Comparison of ENCODE assay signal across 15 cellular contexts in genomic region chr3:141083226-141083625, GRCh38. TPM values are rescaled to one million over a fixed set of nuclear protein-coding genes. Genes with fewer than 3 reads are reported as not detected.
"Had no signal": no experiment of that assay in that cellular context is flagged by ENCODE, and none has a peak within 500 bp of the region (broad histone marks: within the 10 kb centered on the region; RNA-seq: fewer than 3 reads in every experiment).

No MANE protein-coding gene starts in this region.

- H3K4me1 ChIP-seq: transverse colon had no signal

- DNase-seq: activated CD4-positive, alpha-beta T cell treated with anti-CD3 and anti-CD28 coated beads for 1 hour; activated CD8-positive, alpha-beta memory T cell treated with anti-CD3 and anti-CD28 coated beads, Interleukin-2, amount 50 U/mL, for 4 hours; activated CD8-positive, alpha-beta T cell treated with anti-CD3 and anti-CD28 coated beads for 36 hours; activated naive CD8-positive, alpha-beta T cell treated with anti-CD3 and anti-CD28 coated beads, Interleukin-2, amount 50 U/mL, for 24 hours; activated T-cell treated with anti-CD3 and anti-CD28 coated beads, Interleukin-2, amount 50 U/mL, for 72 hours; effector CD4-positive, alpha-beta T cell; foreskin melanocyte; heart left ventricle; left ventricle myocardium superior; stimulated activated CD4-positive, alpha-beta T cell treated with anti-CD3 and anti-CD28 coated beads, Interleukin-4, amount 100 ng/mL, for 4 hours; SW 1271; transverse colon had no signal

- ATAC-seq: activated CD8-positive, alpha-beta T cell treated with anti-CD3 and anti-CD28 coated beads for 36 hours; activated naive CD8-positive, alpha-beta T cell treated with anti-CD3 and anti-CD28 coated beads, Interleukin-2, amount 50 U/mL, for 24 hours; activated T-cell treated with anti-CD3 and anti-CD28 coated beads, Interleukin-2, amount 50 U/mL, for 72 hours had no signal

- H3K4me3 Mint-ChIP-seq: activated CD8-positive, alpha-beta T cell treated with anti-CD3 and anti-CD28 coated beads for 36 hours; activated naive CD8-positive, alpha-beta T cell treated with anti-CD3 and anti-CD28 coated beads, Interleukin-2, amount 50 U/mL, for 24 hours; activated T-cell treated with anti-CD3 and anti-CD28 coated beads, Interleukin-2, amount 50 U/mL, for 72 hours; T-helper 2 cell treated with Interferon-gamma antibody and Interleukin-4, amounts not matched to agents 5 μg/mL and 100 μg/mL, for 36 hours had no signal

- H3K27ac ChIP-seq: transverse colon had no signal

- H3K27me3 ChIP-seq: ascending aorta, heart left ventricle, transverse colon had no signal

- H3K27ac Mint-ChIP-seq: activated CD8-positive, alpha-beta T cell treated with anti-CD3 and anti-CD28 coated beads for 36 hours; activated naive CD8-positive, alpha-beta T cell treated with anti-CD3 and anti-CD28 coated beads, Interleukin-2, amount 50 U/mL, for 24 hours; activated T-cell treated with anti-CD3 and anti-CD28 coated beads, Interleukin-2, amount 50 U/mL, for 72 hours; T-helper 2 cell treated with Interferon-gamma antibody and Interleukin-4, amounts not matched to agents 5 μg/mL and 100 μg/mL, for 36 hours had no signal

- H3K4me3 ChIP-seq: ascending aorta, heart left ventricle, transverse colon had no signal

- H3K9me3 ChIP-seq: ascending aorta, heart left ventricle, transverse colon had no signal

- H3K4me1 Mint-ChIP-seq: activated naive CD8-positive, alpha-beta T cell treated with anti-CD3 and anti-CD28 coated beads, Interleukin-2, amount 50 U/mL, for 24 hours had no signal

- H3K27me3 Mint-ChIP-seq: activated naive CD8-positive, alpha-beta T cell treated with anti-CD3 and anti-CD28 coated beads, Interleukin-2, amount 50 U/mL, for 24 hours had no signal

- H3K36me3 ChIP-seq: ascending aorta, heart left ventricle, transverse colon had no signal

- H3K9me3 Mint-ChIP-seq: activated CD8-positive, alpha-beta T cell treated with anti-CD3 and anti-CD28 coated beads for 36 hours; activated naive CD8-positive, alpha-beta T cell treated with anti-CD3 and anti-CD28 coated beads, Interleukin-2, amount 50 U/mL, for 24 hours; activated T-cell treated with anti-CD3 and anti-CD28 coated beads, Interleukin-2, amount 50 U/mL, for 72 hours; T-helper 2 cell treated with Interferon-gamma antibody and Interleukin-4, amounts not matched to agents 5 μg/mL and 100 μg/mL, for 36 hours had no signal

RNA-seq across cellular contexts. Expression of gene SPSB4, which starts 32.1 kb away (rescaled TPM):
- total RNA-seq: activated CD8-positive, alpha-beta T cell treated with anti-CD3 and anti-CD28 coated beads for 36 hours; activated T-cell treated with anti-CD3 and anti-CD28 coated beads, Interleukin-2, amount 50 U/mL, for 72 hours; ascending aorta; renal cortical epithelial cell had no signal
